8 cellular contexts compared by ENCODE assay signal in the genomic region with DNA sequence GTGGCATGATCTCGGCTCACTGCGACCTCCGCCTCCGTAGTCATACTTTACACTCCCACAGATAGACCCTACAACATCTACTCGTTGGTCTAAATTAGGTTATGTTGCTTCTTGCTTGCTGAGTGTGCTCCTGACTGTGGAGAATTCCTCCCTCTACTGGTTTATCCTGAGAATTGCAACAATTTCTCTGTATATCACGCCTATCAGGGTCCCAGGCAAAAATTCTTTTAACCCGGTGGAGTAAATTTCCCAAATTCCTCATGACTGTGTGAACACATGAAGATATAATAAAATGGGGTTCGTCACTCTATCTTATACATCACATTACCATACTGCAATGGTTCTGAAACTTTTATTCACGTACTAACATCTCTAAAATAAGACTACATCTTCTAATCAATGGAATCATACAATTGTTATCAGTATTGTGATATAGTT.
DNase-seq lines count a peak whose midpoint lies in the region; ATAC-seq and TF ChIP-seq lines count a peak whose summit lies in the region.

No MANE protein-coding gene starts in this region.

- H4K20me1 ChIP-seq in Karpas-422 (ENCODE audit: insufficient read depth, low read depth, low read length), result 0 out of 2 replicates have a peak, but pooled peaks cover 4% of the 10 kb centered on the region

- no peak overlapping the region for H3K4me2 ChIP-seq in Karpas-422 (ENCODE audit: low read depth, low read length, poor library complexity, severe bottlenecking)

- H3K27ac Mint-ChIP-seq in naive thymus-derived CD8-positive, alpha-beta T cell, result peak overlapping the region in 2 of 10 donors; percentile 8 to 71

- DNase-seq in GF-D8 (lab: John Stamatoyannopoulos, UW) (peak; percentile 15), Karpas-422 (peak; percentile 89), SHP77 treated with DMSO at 0.1 percent for 48 hours (lab: John Stamatoyannopoulos, UW) (peak; percentile 9), epithelial cell of esophagus (ENCODE audit: low read depth) (peak; percentile 64)
- peak in 3 of 10 donors; percentile 36 to 59 (median 53) for DNase-seq in naive thymus-derived CD8-positive, alpha-beta T cell
- no peak for DNase-seq in activated CD8-positive, alpha-beta memory T cell treated with anti-CD3 and anti-CD28 coated beads, Interleukin-2, amount 50 U/mL, for 4 hours
- DNase-seq in activated CD8-positive, alpha-beta memory T cell treated with anti-CD3 and anti-CD28 coated beads, Interleukin-2, amount 50 U/mL, for 48 hours, result no peak

- H3K4me3 ChIP-seq in Karpas-422 (ENCODE audit: low read length) (no peak overlapping the region), epithelial cell of esophagus (ENCODE audit: low read length) (no peak overlapping the region)

- no peak overlapping the region for H3K27ac ChIP-seq in Karpas-422 (ENCODE audit: low read length)

- H3K4me1 Mint-ChIP-seq in naive thymus-derived CD8-positive, alpha-beta T cell, result peaks cover 16 to 57% (median 30%) of the 10 kb centered on the region in 4 donors

- no peak overlapping the region for H2AFZ ChIP-seq in Karpas-422 (ENCODE audit: low read length)

- no peaks in the 10 kb centered on the region for H3K9me2 ChIP-seq in Karpas-422 (replicated peaks; ENCODE audit: insufficient read depth, low read length)

- no peak overlapping the region for H3K9ac ChIP-seq in Karpas-422 (ENCODE audit: low read length)

- H3K9me3 Mint-ChIP-seq in naive thymus-derived CD8-positive, alpha-beta T cell, result peaks cover 0 to 8% (median 0%) of the 10 kb centered on the region in 9 donors

- peaks cover 0 to 3% (median 0%) of the 10 kb centered on the region in 5 donors for H3K27me3 Mint-ChIP-seq in naive thymus-derived CD8-positive, alpha-beta T cell

- TF ChIP-seq CTCF in epithelial cell of esophagus (IDR thresholded peaks at IDR 0.05; ENCODE audit: insufficient read depth, low read depth, low read length, missing control alignments), result peak; percentile 82

- peaks cover 35% of the 10 kb centered on the region for H3K4me1 ChIP-seq in Karpas-422 (ENCODE audit: low read length)

- POLR2A ChIA-PET in naive thymus-derived CD8-positive, alpha-beta T cell (lab: Charles Lee), result no interaction called here

- no peaks in the 10 kb centered on the region for H3K79me2 ChIP-seq in Karpas-422 (ENCODE audit: low read length)

- no peaks in the 10 kb centered on the region for H3K27me3 ChIP-seq in Karpas-422 (ENCODE audit: low read length)

- H3K36me3 Mint-ChIP-seq in naive thymus-derived CD8-positive, alpha-beta T cell, result peaks cover 6 to 20% (median 12%) of the 10 kb centered on the region in 3 donors

- no peaks in the 10 kb centered on the region for H3K9me3 ChIP-seq in Karpas-422 (ENCODE audit: low read length)

- H3K36me3 ChIP-seq in Karpas-422 (ENCODE audit: insufficient read depth, low read length), result no peaks in the 10 kb centered on the region

- H3K4me3 Mint-ChIP-seq in naive thymus-derived CD8-positive, alpha-beta T cell, result peak overlapping the region in 2 of 10 donors; percentile 19 to 33

- ATAC-seq in GM21723 (IDR thresholded peaks at IDR 0.05; ENCODE audit: unreplicated experiment), result peak; percentile 87
- peak; percentile 56 to 81 for ATAC-seq in naive thymus-derived CD8-positive, alpha-beta T cell

Comparison
In these comparisons a context has a peak if more than half of its experiments do, and no peak if none do; other contexts are left out.
1. DNase-seq: peak in GF-D8 (single experiment), Karpas-422 (single experiment), SHP77 treated with DMSO at 0.1 percent for 48 hours (single experiment) and epithelial cell of esophagus (single experiment); none in activated CD8-positive, alpha-beta memory T cell treated with anti-CD3 and anti-CD28 coated beads, Interleukin-2, amount 50 U/mL, for 4 hours (single experiment) and activated CD8-positive, alpha-beta memory T cell treated with anti-CD3 and anti-CD28 coated beads, Interleukin-2, amount 50 U/mL, for 48 hours (single experiment).